ENCODE assay signal across 15 cellular contexts in the genomic region with DNA sequence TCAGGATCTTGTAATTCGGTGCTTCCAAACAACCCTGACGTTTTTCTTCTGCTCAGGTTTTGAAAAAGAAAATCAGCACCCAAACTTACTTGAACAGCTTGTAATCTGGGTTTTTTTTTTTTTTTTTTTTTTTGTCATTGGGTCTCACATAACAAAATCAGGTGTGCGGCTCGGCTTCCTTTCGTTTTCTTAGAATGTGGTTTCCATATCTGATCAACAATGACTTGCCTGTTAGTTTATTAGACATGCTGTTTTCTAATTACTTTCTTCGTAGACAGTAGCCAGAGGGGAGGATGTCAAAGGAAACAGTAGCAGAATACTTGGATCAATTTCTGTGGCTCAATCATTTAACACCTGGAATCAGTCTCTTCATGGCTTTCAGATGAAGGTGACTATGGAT. TPM values are rescaled to one million over a fixed set of nuclear protein-coding genes. Genes with fewer than 3 reads are reported as not detected.
DNase-seq lines count a peak whose midpoint lies in the region; ATAC-seq, FAIRE-seq and TF ChIP-seq lines count a peak whose summit lies in the region.
"Had no signal": no experiment of that assay in that cellular context is flagged by ENCODE, and none has a peak within 500 bp of the region (broad histone marks: within the 10 kb centered on the region; RNA-seq: fewer than 3 reads in every experiment).

No MANE protein-coding gene starts in this region.

- no peak overlapping the region for H3K4ac ChIP-seq in H1 (replicated peaks; ENCODE audit: insufficient read length, low read depth, low read length)

- intact Hi-C loops in PC-3 (cut with micrococcal nuclease) (no loop called here), A673 (cut with micrococcal nuclease; ENCODE audit: unreplicated experiment) (no loop called here)

- no peak overlapping the region for H3K14ac ChIP-seq in H1 (ENCODE audit: insufficient read length)

- peaks cover 15% of the 10 kb centered on the region for H3K23me2 ChIP-seq in H1 (ENCODE audit: low read depth, low read length)

- no peak overlapping the region for H4K91ac ChIP-seq in H1 (replicated peaks; ENCODE audit: insufficient read length, low read length)

- no peaks in the 10 kb centered on the region for H3K9me3 Mint-ChIP-seq in activated T-cell treated with anti-CD3 and anti-CD28 coated beads, Interleukin-2, amount 50 U/mL, for 72 hours

- no peaks in the 10 kb centered on the region for H3K9me2 ChIP-seq in PC-3 (replicated peaks; ENCODE audit: low read length)

- H3K27me3 ChIP-seq in PC-3 (ENCODE audit: low read length) (peaks cover 49% of the 10 kb centered on the region), H1 (replicated peaks in 1 of 4; ENCODE audit: control insufficient read depth in 3 of 4, extremely low read depth in 1 of 4, insufficient read depth in 3 of 4, low read length in 3 of 4) (peaks cover 25 to 37% (median 28%) of the 10 kb centered on the region in 4 experiments), skeletal muscle satellite cell (ENCODE audit: control insufficient read depth, insufficient read depth, low read length) (peaks cover 74% of the 10 kb centered on the region), A673 (replicated peaks; ENCODE audit: insufficient read depth, low read depth, low read length, poor library complexity) (peaks cover 73% of the 10 kb centered on the region)

- 57% methylated on average over 6 of the region's 6 CpGs; no CpG with 5 or more reads in 1 of the 2 experiments for WGBS in H1 (ENCODE audit: extremely low coverage in 1 of 2, insufficient coverage in 1 of 2, insufficient read length in 1 of 2, insufficient replicate concordance in 2 of 2, low coverage in 1 of 2, low lambda C conversion rate in 2 of 2, missing lambda C conversion rate in 1 of 2), 2 experiments

- H3K9me3 ChIP-seq in PC-3 (ENCODE audit: low read length) (no peaks in the 10 kb centered on the region), H1 (ENCODE audit: insufficient read depth in 2 of 2, low read depth in 1 of 2, low read length in 1 of 2) (no peaks in the 10 kb centered on the region; a peak in 1 of 4 replicates), skeletal muscle satellite cell (replicated peaks; ENCODE audit: low read length) (no peaks in the 10 kb centered on the region), A673 (ENCODE audit: low read depth, low read length, poor library complexity, severe bottlenecking) (no peaks in the 10 kb centered on the region)
- H3K9me3 ChIP-seq: mucosa of descending colon, sigmoid colon, SJSA1, transverse colon had no signal

- BruUV-seq in PC-3 (replicated peaks; lab: Mats Ljungman, UMichigan) = no TSS peak
- no TSS peak for BruUV-seq in A673 (replicated peaks; lab: Mats Ljungman, UMichigan)

- H3K18ac ChIP-seq in H1 (ENCODE audit: extremely low read depth, low read length) = no peak overlapping the region

- peak overlapping the region; percentile 35 for H3K4me2 ChIP-seq in PC-3 (ENCODE audit: low read length)
- peak overlapping the region; percentile 89 to 96 for H3K4me2 ChIP-seq in H1 (ENCODE audit: insufficient read depth in 1 of 2, low read depth in 2 of 2, low read length in 2 of 2)
- peak overlapping the region; percentile 66 for H3K4me2 ChIP-seq in skeletal muscle satellite cell (ENCODE audit: low read length)

- no peak overlapping the region for H2BK120ac ChIP-seq in H1 (replicated peaks; ENCODE audit: low read depth, low read length)

- peaks cover 50% of the 10 kb centered on the region for H3K27me3 Mint-ChIP-seq in activated T-cell treated with anti-CD3 and anti-CD28 coated beads, Interleukin-2, amount 50 U/mL, for 72 hours (ENCODE audit: low read depth)

- H3K9ac ChIP-seq in PC-3 (ENCODE audit: low read length) (no peak overlapping the region), H1 (replicated peaks in 1 of 4; ENCODE audit: extremely low read depth in 1 of 4, low read depth in 3 of 4, low read length in 3 of 4) (no peak overlapping the region), skeletal muscle satellite cell (ENCODE audit: low read depth, low read length) (no peak overlapping the region)

- no peaks in the 10 kb centered on the region for H3K79me1 ChIP-seq in H1 (ENCODE audit: low read depth, low read length)

- H3K4me3 ChIP-seq in PC-3 (ENCODE audit: low read length) (peak overlapping the region; percentile 18; the same call in 1 of the 2 replicates), H1 (ENCODE audit: extremely low read depth in 1 of 4, insufficient read depth in 2 of 4, low read depth in 3 of 4, low read length in 4 of 4) (peak overlapping the region in 1 of 4 experiments; percentile 63; a peak in 2 of 8 replicates), skeletal muscle satellite cell (ENCODE audit: low read length) (no peak overlapping the region), A673 (ENCODE audit: low read depth, low read length, poor library complexity, severe bottlenecking) (no peak overlapping the region)
- H3K4me3 ChIP-seq: mucosa of descending colon, SJSA1 had no signal

- POLR2A ChIA-PET in PC-3 (lab: Charles Lee; ENCODE audit: unreplicated experiment) (interaction anchor here (0.7 kb wide), 1 partner anchor 274 kb away, joined by 23 read pairs; no protein-coding TSS in a partner anchor), H1 (lab: Charles Lee; ENCODE audit: partially characterized antibody) (no interaction called here), A673 (lab: Charles Lee; ENCODE audit: low non-redundant PET) (no interaction called here)

- no peak overlapping the region for H3K56ac ChIP-seq in H1 (replicated peaks; ENCODE audit: insufficient read length, low read depth, low read length)

- H2BK20ac ChIP-seq in H1 (ENCODE audit: low read length) = no peak overlapping the region

- CTCF ChIA-PET in PC-3 (lab: Charles Lee) = no interaction called here
- CTCF ChIA-PET in H1 (lab: Charles Lee; ENCODE audit: partially characterized antibody) = interaction anchor here (0.7 to 1.6 kb wide), 2 partner anchors 142 to 1359 kb away, joined by 3 to 7 read pairs; no protein-coding TSS in a partner anchor
- CTCF ChIA-PET in A673 (lab: Charles Lee) = no interaction called here

- TF ChIP-seq CTCF in PC-3 (conservative IDR thresholded peaks at IDR 0.05; ENCODE audit: low read depth, low read length) = no peak
- TF ChIP-seq CTCF in H1 (IDR thresholded peaks at IDR 0.05; ENCODE audit: control extremely low read depth in 1 of 3, insufficient read depth in 1 of 3, low read depth in 1 of 3, low read length in 3 of 3) = no peak
- no peak for TF ChIP-seq CTCF in A673 (conservative IDR thresholded peaks at IDR 0.05; ENCODE audit: low read depth, low read length)

- H3K79me2 ChIP-seq in PC-3 (ENCODE audit: low read length) (no peaks in the 10 kb centered on the region), H1 (ENCODE audit: control insufficient read depth in 1 of 2, insufficient read depth in 2 of 2, low read length in 2 of 2) (no peaks in the 10 kb centered on the region)

- H3K23ac ChIP-seq in H1 (ENCODE audit: insufficient read length) = no peak overlapping the region

- H4K8ac ChIP-seq in H1 (ENCODE audit: extremely low read depth, insufficient read depth, low read length) = no peak overlapping the region

- TF ChIP-seq POLR2A in H1 (IDR thresholded peaks at IDR 0.05; ENCODE audit: control extremely low read depth in 1 of 2, low read depth in 2 of 2, low read length in 2 of 2) = no peak

- H3K27ac Mint-ChIP-seq in activated T-cell treated with anti-CD3 and anti-CD28 coated beads, Interleukin-2, amount 50 U/mL, for 72 hours = no peak overlapping the region

- H3K36me3 Mint-ChIP-seq in activated T-cell treated with anti-CD3 and anti-CD28 coated beads, Interleukin-2, amount 50 U/mL, for 72 hours (ENCODE audit: insufficient read depth in 2 of 2) = peaks cover 0 to 2% of the 10 kb centered on the region in 2 donors

- no peak for DNase-seq in activated T-cell treated with anti-CD3 and anti-CD28 coated beads, Interleukin-2, amount 50 U/mL, for 72 hours
- DNase-seq in activated T-cell treated with anti-CD3 and anti-CD28 coated beads, Interleukin-2, amount 50 U/mL, for 48 hours = no peak
- no peak for DNase-seq in PC-3
- no peak for DNase-seq in H1 (ENCODE audit: low read depth in 1 of 2, low spot score in 2 of 2)
- no peak for DNase-seq in NCI-H748 treated with DMSO at 0.1 percent for 48 hours (lab: John Stamatoyannopoulos, UW)
- DNase-seq in A673 (ENCODE audit: low spot score) = no peak
- DNase-seq: aorta, DMS79, sigmoid colon, transverse colon had no signal

- no peaks in the 10 kb centered on the region for H3F3A ChIP-seq in PC-3 (ENCODE audit: low read length, unreplicated experiment)

- H2BK15ac ChIP-seq in H1 (ENCODE audit: low read length) = no peak overlapping the region

- no peak for ATAC-seq in activated T-cell treated with anti-CD3 and anti-CD28 coated beads, Interleukin-2, amount 50 U/mL, for 72 hours (replicated peaks in 1 of 2)
- ATAC-seq in PC-3 = no peak
- no peak for ATAC-seq in HG03457 (IDR thresholded peaks at IDR 0.05; ENCODE audit: unreplicated experiment)

- no peak overlapping the region for H3K27ac ChIP-seq in PC-3 (ENCODE audit: low read length)
- H3K27ac ChIP-seq in H1 (ENCODE audit: low read depth, low read length) = no peak overlapping the region
- no peak overlapping the region for H3K27ac ChIP-seq in A673 (ENCODE audit: low read depth, low read length, poor library complexity, severe bottlenecking)
- H3K27ac ChIP-seq: sigmoid colon, SJSA1, transverse colon had no signal

- no peak overlapping the region for H2AFZ ChIP-seq in PC-3 (ENCODE audit: low read length)
- H2AFZ ChIP-seq in H1 (ENCODE audit: low read length) = no peak overlapping the region

- H2AK5ac ChIP-seq in H1 (ENCODE audit: low read depth, low read length) = no peak overlapping the region

- no peak for TF ChIP-seq RAD21 in H1 (IDR thresholded peaks at IDR 0.05 in 1 of 2, conservative IDR thresholded peaks at IDR 0.05 in 1 of 2; ENCODE audit: low read depth in 2 of 2, low read length in 2 of 2)

- H4K20me1 ChIP-seq in PC-3 (ENCODE audit: low read length) = no peaks in the 10 kb centered on the region
- H4K20me1 ChIP-seq in H1 (replicated peaks in 1 of 2; ENCODE audit: control insufficient read depth in 1 of 2, insufficient read depth in 2 of 2, low read length in 2 of 2) = no peaks in the 10 kb centered on the region

- H3K4me1 ChIP-seq in PC-3 (ENCODE audit: insufficient read depth, low read length) (no peaks in the 10 kb centered on the region), H1 (replicated peaks in 1 of 4; ENCODE audit: control insufficient read depth in 3 of 4, insufficient read depth in 4 of 4, low read length in 3 of 4) (peaks cover 0 to 9% (median 6%) of the 10 kb centered on the region in 4 experiments; a peak in 4 of 7 replicates), skeletal muscle satellite cell (ENCODE audit: control insufficient read depth, insufficient read depth, low read length) (peaks cover 13% of the 10 kb centered on the region), A673 (ENCODE audit: insufficient read depth, low read length, poor library complexity, severe bottlenecking) (no peaks in the 10 kb centered on the region)
- H3K4me1 ChIP-seq: SJSA1 had no signal

- no peaks in the 10 kb centered on the region for H3K36me3 ChIP-seq in PC-3 (ENCODE audit: low read depth, low read length)
- peaks cover 0 to 2% (median 0%) of the 10 kb centered on the region in 4 experiments; a peak in 1 of 8 replicates for H3K36me3 ChIP-seq in H1 (ENCODE audit: control insufficient read depth in 2 of 4, insufficient read depth in 4 of 4, low read length in 3 of 4)
- H3K36me3 ChIP-seq in skeletal muscle satellite cell (ENCODE audit: insufficient read depth, low read length) = no peaks in the 10 kb centered on the region
- no peaks in the 10 kb centered on the region for H3K36me3 ChIP-seq in A673 (ENCODE audit: insufficient read depth, low read length, poor library complexity, severe bottlenecking)
- H3K36me3 ChIP-seq: sigmoid colon, SJSA1, transverse colon had no signal

- TF ChIP-seq EP300 in H1 (IDR thresholded peaks at IDR 0.05; ENCODE audit: borderline replicate concordance in 1 of 2, low read depth in 2 of 2, low read length in 2 of 2) = no peak

- H2BK5ac ChIP-seq in H1 (ENCODE audit: low read depth, low read length) = no peak overlapping the region

- H4K5ac ChIP-seq in H1 (ENCODE audit: insufficient read length, low read depth, low read length) = no peak overlapping the region

- peaks cover 10% of the 10 kb centered on the region for H3K4me1 Mint-ChIP-seq in activated T-cell treated with anti-CD3 and anti-CD28 coated beads, Interleukin-2, amount 50 U/mL, for 72 hours (ENCODE audit: low read depth)

- H3K4me3 Mint-ChIP-seq in activated T-cell treated with anti-CD3 and anti-CD28 coated beads, Interleukin-2, amount 50 U/mL, for 72 hours = peak overlapping the region; percentile 78 to 84

- FAIRE-seq in H1 (lab: Jason Lieb, UNC) = no peak
- FAIRE-seq: GM18507 had no signal

- H2BK12ac ChIP-seq in H1 (ENCODE audit: low read depth, low read length) = no peak overlapping the region

RNA-seq across cellular contexts. Expression of a gene that starts 0.9 kb away (rescaled TPM):
- total RNA-seq in activated T-cell treated with anti-CD3 and anti-CD28 coated beads, Interleukin-2, amount 50 U/mL, for 72 hours = not detected
- total RNA-seq in PC-3 (2014; rRNA removed) = not detected in 2 replicates
- 0.11 TPM in 1 of 2 replicates, not detected in the other for total RNA-seq in H1 (2021; fragmentation: NEBNext Ultra II Directional; extraction: Animal tissue kit (Norgen Biotek cat#: 25700))
- polyA plus RNA-seq in H1 (2011; rRNA removed) = 0.02 and 0.03 TPM in 2 replicates
- 0.01 TPM for polyA plus RNA-seq in H1 (2011; cell fraction: cytosol; rRNA removed)
- 0.07 TPM for polyA plus RNA-seq in H1 (2011; cell fraction: nucleus; rRNA removed)
- 0.03 TPM in 3 of 4 replicates, not detected in the other for polyA plus RNA-seq in H1 (2012, experiment 1 of 2)
- polyA plus RNA-seq in H1 (2012, experiment 2 of 2) = not detected
- polyA plus RNA-seq in H1 (2013, experiment 1 of 2) = 0.06 TPM
- 0.07 TPM for polyA plus RNA-seq in H1 (2013, experiment 2 of 2)
- polyA minus RNA-seq in H1 (2011; rRNA and poly(A)+ RNA removed) = 0.03 and 0.07 TPM in 2 replicates
- polyA minus RNA-seq in H1 (2011; cell fraction: cytosol; rRNA and poly(A)+ RNA removed) = not detected
- 0.10 TPM for polyA minus RNA-seq in H1 (2011; cell fraction: nucleus; rRNA and poly(A)+ RNA removed)
- total RNA-seq in skeletal muscle satellite cell (2012; rRNA removed) = not detected in 2 replicates
- total RNA-seq in A673 (2021) = not detected in 2 replicates
- total RNA-seq: mucosa of descending colon, SJSA1, transverse colon had no signal
- polyA plus RNA-seq: aorta, sigmoid colon had no signal

Comparison
In these comparisons a context has a peak if more than half of its experiments do, and no peak if none do; other contexts are left out.
1. H3K4me2 ChIP-seq: peak in every context shown above with its lines; median percentile 92 in H1; 66 in skeletal muscle satellite cell; 35 in PC-3.